ENCODE assay signal across 11 cellular contexts in genomic region chr11:10805741-10806140, GRCh38. TPM values are rescaled to one million over a fixed set of nuclear protein-coding genes. Genes with fewer than 3 reads are reported as not detected.
DNase-seq lines count a peak whose midpoint lies in the region; ATAC-seq, FAIRE-seq and TF ChIP-seq lines count a peak whose summit lies in the region.
"Had no signal": no experiment of that assay in that cellular context is flagged by ENCODE, and none has a peak within 500 bp of the region (broad histone marks: within the 10 kb centered on the region; RNA-seq: fewer than 3 reads in every experiment).

No MANE protein-coding gene starts in this region.

- H3K27ac ChIP-seq in CD8-positive, alpha-beta T cell (ENCODE audit: low read depth, low read length) = no peak overlapping the region
- H3K27ac ChIP-seq in PC-9 = no peak overlapping the region
- no peak overlapping the region for H3K27ac ChIP-seq in osteoblast (ENCODE audit: low read depth, low read length)

- H3K9ac ChIP-seq in endocrine pancreas (ENCODE audit: control insufficient read depth, insufficient read depth, low read length) = peak overlapping the region; percentile 34

- intact Hi-C loops in CD8-positive, alpha-beta T cell (cut with DNase I, micrococcal nuclease) = loop anchor here (5.0 to 10.0 kb wide), 4 partner anchors 127 to 1037 kb away; partner anchors contain the start of genes USP47 (in 2 of the 2) and SBF2 (in 1 of the 2)
- intact Hi-C loops in PC-9 (cut with micrococcal nuclease; ENCODE audit: unreplicated experiment) = loop anchor here (5.0 kb wide), 1 partner anchor 37 kb away; no protein-coding TSS in a partner anchor

- no peak for TF ChIP-seq CTCF in CD8-positive, alpha-beta T cell (IDR thresholded peaks at IDR 0.05)
- TF ChIP-seq CTCF in PC-9 (conservative IDR thresholded peaks at IDR 0.05) (no peak), osteoblast (IDR thresholded peaks at IDR 0.05; ENCODE audit: extremely low read depth, low read depth, low read length) (no peak)

- no peaks in the 10 kb centered on the region for H3K9me3 Mint-ChIP-seq in CD8-positive, alpha-beta T cell

- peaks cover 81% of the 10 kb centered on the region for H3K36me3 Mint-ChIP-seq in CD8-positive, alpha-beta T cell

- H3K4me3 Mint-ChIP-seq in CD8-positive, alpha-beta T cell = peak overlapping the region; percentile 67

- H3K4me1 Mint-ChIP-seq in CD8-positive, alpha-beta T cell (ENCODE audit: low read depth) = peaks cover 69% of the 10 kb centered on the region

- H3K27ac Mint-ChIP-seq in CD8-positive, alpha-beta T cell = peak overlapping the region; percentile 64

- POLR2A ChIA-PET in CD8-positive, alpha-beta T cell (lab: Charles Lee) = interaction anchor here (1.5 to 1.9 kb wide), 2 partner anchors 52 to 55 kb away, joined by 3 to 9 read pairs; partner anchors contain the start of genes CTR9 and ZBED5
- POLR2A ChIA-PET in PC-9 (lab: Charles Lee; ENCODE audit: unreplicated experiment) = no interaction called here

- no peak for ATAC-seq in CD8-positive, alpha-beta T cell
- no peak for ATAC-seq in HG03457 (IDR thresholded peaks at IDR 0.05; ENCODE audit: unreplicated experiment)

- DNase-seq in CD8-positive, alpha-beta T cell = no peak
- DNase-seq in PC-9 (no peak), osteoblast (ENCODE audit: insufficient read length, low spot score, missing footprints) (no peak), urothelium cell line (ENCODE audit: low spot score) (no peak), iPS-NIHi7 (ENCODE audit: extremely low spot score) (no peak), NCI-H187 treated with DMSO at 0.1 percent for 48 hours (lab: John Stamatoyannopoulos, UW) (no peak)
- DNase-seq: NCI-H2107; stimulated activated naive CD4-positive, alpha-beta T cell treated with Interleukin-2 at 50 U/mL for 16 hours had no signal

- H3K4me1 ChIP-seq in CD8-positive, alpha-beta T cell (ENCODE audit: insufficient read depth, low read length) = peaks cover 65% of the 10 kb centered on the region
- H3K4me1 ChIP-seq in PC-9 (replicated peaks; ENCODE audit: insufficient read depth) (peaks cover 13% of the 10 kb centered on the region), endocrine pancreas (ENCODE audit: control insufficient read depth, insufficient read depth, low read length) (peaks cover 15% of the 10 kb centered on the region), osteoblast (ENCODE audit: insufficient read depth, low read length) (peaks cover 30% of the 10 kb centered on the region)

- H3K9me2 ChIP-seq in PC-9 (ENCODE audit: insufficient read depth) = no peaks in the 10 kb centered on the region

- H3K79me2 ChIP-seq in PC-9 (ENCODE audit: low read depth) (peaks cover 60% of the 10 kb centered on the region), osteoblast (ENCODE audit: insufficient read depth, low read length) (peaks cover 56% of the 10 kb centered on the region)

- H2AFZ ChIP-seq in PC-9 (no peak overlapping the region), osteoblast (ENCODE audit: low read length) (no peak overlapping the region)

- no peaks in the 10 kb centered on the region for H3K27me3 Mint-ChIP-seq in CD8-positive, alpha-beta T cell (ENCODE audit: low read depth)

- CTCF ChIA-PET in CD8-positive, alpha-beta T cell (lab: Charles Lee) = interaction anchor here (1.2 to 1.5 kb wide), 2 partner anchors 13 to 100 kb away, joined by 4 to 8 read pairs; no protein-coding TSS in a partner anchor
- CTCF ChIA-PET in PC-9 (lab: Charles Lee) = no interaction called here

- H4K20me1 ChIP-seq in PC-9 (ENCODE audit: insufficient read depth) (peaks cover 6% of the 10 kb centered on the region; the same call in 1 of the 2 replicates), osteoblast (ENCODE audit: insufficient read depth, low read length) (peaks cover 58% of the 10 kb centered on the region)

- H3K36me3 ChIP-seq in CD8-positive, alpha-beta T cell (ENCODE audit: insufficient read depth, low read length) = peaks cover 63% of the 10 kb centered on the region
- H3K36me3 ChIP-seq in PC-9 (ENCODE audit: low read depth) = peaks cover 64% of the 10 kb centered on the region
- H3K36me3 ChIP-seq in endocrine pancreas (ENCODE audit: control insufficient read depth, insufficient read depth, low read length) = peaks cover 11% of the 10 kb centered on the region
- peaks cover 67% of the 10 kb centered on the region for H3K36me3 ChIP-seq in osteoblast (ENCODE audit: insufficient read depth, low read length)

- H3K4me2 ChIP-seq in PC-9 = peak overlapping the region; percentile 81
- peak overlapping the region; percentile 94 for H3K4me2 ChIP-seq in osteoblast (ENCODE audit: insufficient read depth, low read length)

- no peak for FAIRE-seq in urothelium cell line (lab: Jason Lieb, UNC)
- FAIRE-seq: islet of Langerhans had no signal

- H3K4me3 ChIP-seq in CD8-positive, alpha-beta T cell (ENCODE audit: low read depth, low read length) = no peak overlapping the region
- H3K4me3 ChIP-seq in PC-9 (no peak overlapping the region), endocrine pancreas (ENCODE audit: control insufficient read depth, insufficient read depth, low read length) (peak overlapping the region; percentile 93), osteoblast (ENCODE audit: insufficient read depth, low read length) (peak overlapping the region; percentile 91)

- peaks cover 59% of the 10 kb centered on the region for H3F3A ChIP-seq in PC-9 (ENCODE audit: insufficient read depth, low read depth)

- H3K9me3 ChIP-seq in CD8-positive, alpha-beta T cell (ENCODE audit: low read length) = no peaks in the 10 kb centered on the region
- H3K9me3 ChIP-seq in PC-9 (ENCODE audit: insufficient read depth, low read depth) = no peaks in the 10 kb centered on the region
- H3K9me3 ChIP-seq in endocrine pancreas (ENCODE audit: control insufficient read depth, low read length) = no peaks in the 10 kb centered on the region
- H3K9me3 ChIP-seq in osteoblast (ENCODE audit: low read depth, low read length) = no peaks in the 10 kb centered on the region

- H3K27me3 ChIP-seq in CD8-positive, alpha-beta T cell (ENCODE audit: insufficient read depth, low read length) = no peaks in the 10 kb centered on the region
- no peaks in the 10 kb centered on the region for H3K27me3 ChIP-seq in PC-9 (ENCODE audit: insufficient read depth, low read depth)
- no peaks in the 10 kb centered on the region for H3K27me3 ChIP-seq in endocrine pancreas (ENCODE audit: control insufficient read depth, insufficient read depth, low read length)
- H3K27me3 ChIP-seq in osteoblast (ENCODE audit: insufficient read depth, low read length) = no peaks in the 10 kb centered on the region

- no TSS peak for BruUV-seq in PC-9 (replicated peaks; lab: Mats Ljungman, UMichigan)

RNA-seq across cellular contexts. Expression of gene EIF4G2, which starts 3.0 kb away (rescaled TPM):
- total RNA-seq in CD8-positive, alpha-beta T cell = 1,000 to 10,000 TPM; 1,089 to 1,144 TPM
- total RNA-seq in PC-9 (2021) (353 and 439 TPM in 2 replicates), osteoblast (748 and 782 TPM in 2 replicates)

RNA-seq across cellular contexts. Expression of gene ZBED5, which starts 52.1 kb away (rescaled TPM):
- 10 to 100 TPM; 57.5 to 59.2 TPM for total RNA-seq in CD8-positive, alpha-beta T cell
- total RNA-seq in PC-9 (2021) = 14.7 and 21.5 TPM in 2 replicates
- total RNA-seq in osteoblast = 29.7 and 32.7 TPM in 2 replicates

RNA-seq across cellular contexts. Expression of gene CTR9, which starts 54.7 kb away (rescaled TPM):
- 10 to 100 TPM; 45.9 to 49.2 TPM for total RNA-seq in CD8-positive, alpha-beta T cell
- 11.1 and 19.7 TPM in 2 replicates for total RNA-seq in PC-9 (2021)
- total RNA-seq in osteoblast = 25.0 and 27.4 TPM in 2 replicates

Comparison
In these comparisons a context has a peak if more than half of its experiments do, and no peak if none do; other contexts are left out.
1. H3K4me3 ChIP-seq: peak in endocrine pancreas (single experiment) and osteoblast (single experiment); none in CD8-positive, alpha-beta T cell (single experiment) and PC-9 (single experiment).